In the genomic region with DNA sequence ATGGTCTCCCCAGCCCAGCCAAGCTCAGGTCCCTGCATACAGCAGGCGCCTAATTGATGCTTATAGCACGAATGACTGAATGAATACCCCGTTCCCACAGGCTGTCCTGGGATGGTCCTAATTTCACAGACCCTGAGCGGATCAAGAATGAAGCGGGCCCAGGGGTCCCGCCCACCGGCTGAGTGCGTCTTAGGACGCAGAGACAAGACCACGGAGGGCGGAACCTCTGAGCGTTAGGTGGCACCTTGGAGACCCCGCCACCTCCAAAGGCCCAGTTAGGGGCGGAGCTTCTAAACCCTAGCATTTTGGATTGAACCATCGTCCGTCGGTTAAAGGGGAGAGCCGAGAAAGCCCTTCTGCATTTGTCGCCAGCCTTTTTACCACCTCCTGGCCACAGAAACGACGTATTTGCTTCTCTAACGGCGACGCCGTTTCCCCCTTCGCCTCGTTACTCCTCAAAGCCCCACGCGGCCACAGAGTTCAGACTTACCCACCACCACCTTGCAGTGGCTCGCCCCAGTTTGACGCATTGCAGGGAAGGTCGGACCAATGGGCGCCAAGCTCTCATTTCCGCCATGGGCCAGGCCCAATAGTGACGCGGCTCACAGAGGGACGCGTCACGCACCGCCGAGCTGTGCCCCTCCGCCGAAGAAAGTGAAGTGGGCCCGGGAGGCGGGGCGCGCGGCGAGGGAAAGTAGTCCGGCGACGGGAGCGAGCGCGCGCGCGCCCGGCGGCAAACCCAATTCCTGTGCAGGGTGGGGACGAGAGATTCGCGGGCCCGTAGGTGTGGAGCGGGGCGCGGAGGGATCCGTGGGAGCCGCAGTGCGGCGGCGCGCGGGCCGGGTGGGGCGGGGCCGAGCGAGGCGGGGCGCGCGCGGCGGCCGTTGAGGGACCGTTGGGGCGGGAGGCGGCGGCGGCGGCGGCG, we compare ENCODE assay signal across 1 cellular context.
TF ChIP-seq lines count a peak whose summit lies in the region.

No MANE protein-coding gene starts in this region.

TF ChIP-seq in SK-N-SH, 30 proteins besides CTCF, POLR2A, EP300 and RAD21 (continued from another document):
- TF ChIP-seq, protein P1, sequence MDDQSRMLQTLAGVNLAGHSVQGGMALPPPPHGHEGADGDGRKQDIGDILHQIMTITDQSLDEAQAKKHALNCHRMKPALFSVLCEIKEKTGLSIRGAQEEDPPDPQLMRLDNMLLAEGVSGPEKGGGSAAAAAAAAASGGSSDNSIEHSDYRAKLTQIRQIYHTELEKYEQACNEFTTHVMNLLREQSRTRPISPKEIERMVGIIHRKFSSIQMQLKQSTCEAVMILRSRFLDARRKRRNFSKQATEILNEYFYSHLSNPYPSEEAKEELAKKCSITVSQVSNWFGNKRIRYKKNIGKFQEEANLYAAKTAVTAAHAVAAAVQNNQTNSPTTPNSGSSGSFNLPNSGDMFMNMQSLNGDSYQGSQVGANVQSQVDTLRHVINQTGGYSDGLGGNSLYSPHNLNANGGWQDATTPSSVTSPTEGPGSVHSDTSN (IDR thresholded peaks at IDR 0.05) = peak; percentile 89
- no peak for TF ChIP-seq EZH2phosphoT487 (IDR thresholded peaks at IDR 0.05; ENCODE audit: borderline replicate concordance, low read depth)
- peak; percentile 24; the same call in 1 of the 2 replicates for TF ChIP-seq FOSL2 (IDR thresholded peaks at IDR 0.05; ENCODE audit: borderline replicate concordance, low read depth)
- TF ChIP-seq MXI1 (IDR thresholded peaks at IDR 0.05; ENCODE audit: low read depth, low read length) = peak; percentile 68
- TF ChIP-seq, protein P2, sequence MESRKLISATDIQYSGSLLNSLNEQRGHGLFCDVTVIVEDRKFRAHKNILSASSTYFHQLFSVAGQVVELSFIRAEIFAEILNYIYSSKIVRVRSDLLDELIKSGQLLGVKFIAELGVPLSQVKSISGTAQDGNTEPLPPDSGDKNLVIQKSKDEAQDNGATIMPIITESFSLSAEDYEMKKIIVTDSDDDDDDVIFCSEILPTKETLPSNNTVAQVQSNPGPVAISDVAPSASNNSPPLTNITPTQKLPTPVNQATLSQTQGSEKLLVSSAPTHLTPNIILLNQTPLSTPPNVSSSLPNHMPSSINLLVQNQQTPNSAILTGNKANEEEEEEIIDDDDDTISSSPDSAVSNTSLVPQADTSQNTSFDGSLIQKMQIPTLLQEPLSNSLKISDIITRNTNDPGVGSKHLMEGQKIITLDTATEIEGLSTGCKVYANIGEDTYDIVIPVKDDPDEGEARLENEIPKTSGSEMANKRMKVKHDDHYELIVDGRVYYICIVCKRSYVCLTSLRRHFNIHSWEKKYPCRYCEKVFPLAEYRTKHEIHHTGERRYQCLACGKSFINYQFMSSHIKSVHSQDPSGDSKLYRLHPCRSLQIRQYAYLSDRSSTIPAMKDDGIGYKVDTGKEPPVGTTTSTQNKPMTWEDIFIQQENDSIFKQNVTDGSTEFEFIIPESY (IDR thresholded peaks at IDR 0.05; ENCODE audit: borderline replicate concordance, low read depth) = 0 out of 2 replicates have a peak, but pooled peaks have one; percentile 23
- no peak for TF ChIP-seq NFIC (IDR thresholded peaks at IDR 0.05; ENCODE audit: borderline replicate concordance)
- TF ChIP-seq, protein P3, sequence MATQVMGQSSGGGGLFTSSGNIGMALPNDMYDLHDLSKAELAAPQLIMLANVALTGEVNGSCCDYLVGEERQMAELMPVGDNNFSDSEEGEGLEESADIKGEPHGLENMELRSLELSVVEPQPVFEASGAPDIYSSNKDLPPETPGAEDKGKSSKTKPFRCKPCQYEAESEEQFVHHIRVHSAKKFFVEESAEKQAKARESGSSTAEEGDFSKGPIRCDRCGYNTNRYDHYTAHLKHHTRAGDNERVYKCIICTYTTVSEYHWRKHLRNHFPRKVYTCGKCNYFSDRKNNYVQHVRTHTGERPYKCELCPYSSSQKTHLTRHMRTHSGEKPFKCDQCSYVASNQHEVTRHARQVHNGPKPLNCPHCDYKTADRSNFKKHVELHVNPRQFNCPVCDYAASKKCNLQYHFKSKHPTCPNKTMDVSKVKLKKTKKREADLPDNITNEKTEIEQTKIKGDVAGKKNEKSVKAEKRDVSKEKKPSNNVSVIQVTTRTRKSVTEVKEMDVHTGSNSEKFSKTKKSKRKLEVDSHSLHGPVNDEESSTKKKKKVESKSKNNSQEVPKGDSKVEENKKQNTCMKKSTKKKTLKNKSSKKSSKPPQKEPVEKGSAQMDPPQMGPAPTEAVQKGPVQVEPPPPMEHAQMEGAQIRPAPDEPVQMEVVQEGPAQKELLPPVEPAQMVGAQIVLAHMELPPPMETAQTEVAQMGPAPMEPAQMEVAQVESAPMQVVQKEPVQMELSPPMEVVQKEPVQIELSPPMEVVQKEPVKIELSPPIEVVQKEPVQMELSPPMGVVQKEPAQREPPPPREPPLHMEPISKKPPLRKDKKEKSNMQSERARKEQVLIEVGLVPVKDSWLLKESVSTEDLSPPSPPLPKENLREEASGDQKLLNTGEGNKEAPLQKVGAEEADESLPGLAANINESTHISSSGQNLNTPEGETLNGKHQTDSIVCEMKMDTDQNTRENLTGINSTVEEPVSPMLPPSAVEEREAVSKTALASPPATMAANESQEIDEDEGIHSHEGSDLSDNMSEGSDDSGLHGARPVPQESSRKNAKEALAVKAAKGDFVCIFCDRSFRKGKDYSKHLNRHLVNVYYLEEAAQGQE (IDR thresholded peaks at IDR 0.05; ENCODE audit: low read depth, low read length) = no peak
- TF ChIP-seq TCF12 (IDR thresholded peaks at IDR 0.05) = peak; percentile 4; the same call in 1 of the 2 replicates
